ENCODE assay signal across 8 cellular contexts in genomic region chr3:126355251-126355650, GRCh38. TPM values are rescaled to one million over a fixed set of nuclear protein-coding genes. Genes with fewer than 3 reads are reported as not detected.
DNase-seq lines count a peak whose midpoint lies in the region; ATAC-seq and TF ChIP-seq lines count a peak whose summit lies in the region.

No MANE protein-coding gene starts in this region.

- H3K4me1 ChIP-seq in GM23338 (ENCODE audit: insufficient read depth) (peaks cover 16% of the 10 kb centered on the region), hepatocyte (ENCODE audit: insufficient read depth) (peaks cover 17% of the 10 kb centered on the region), gastrocnemius medialis (peaks cover 57 to 70% of the 10 kb centered on the region in 2 donors)

- TF ChIP-seq CTCF in GM23338 (conservative IDR thresholded peaks at IDR 0.05; ENCODE audit: low read depth in 2 of 2): no peak
- TF ChIP-seq CTCF in hepatocyte (IDR thresholded peaks at IDR 0.05; ENCODE audit: poor library complexity): no peak
- no peak for TF ChIP-seq CTCF in gastrocnemius medialis (IDR thresholded peaks at IDR 0.05 in 4 of 5, conservative IDR thresholded peaks at IDR 0.05 in 1 of 5)

- H3K4me2 ChIP-seq in GM23338 (peak overlapping the region; percentile 88), hepatocyte (peak overlapping the region; percentile 94)

- peaks cover 21% of the 10 kb centered on the region for H3K27me3 ChIP-seq in GM23338 (ENCODE audit: insufficient read depth)
- peaks cover 23% of the 10 kb centered on the region for H3K27me3 ChIP-seq in hepatocyte
- no peaks in the 10 kb centered on the region for H3K27me3 ChIP-seq in gastrocnemius medialis

- H3K4me3 ChIP-seq in GM23338 (peak overlapping the region; percentile 69), hepatocyte (no peak overlapping the region), gastrocnemius medialis (peak overlapping the region; percentile 61 to 83 (median 72))

- ATAC-seq in GM23338: peak; percentile 3
- no peak for ATAC-seq in T-helper 17 cell
- ATAC-seq in gastrocnemius medialis: no peak
- ATAC-seq in HG03432 (IDR thresholded peaks at IDR 0.05; ENCODE audit: unreplicated experiment): no peak
- ATAC-seq in HG02885 (IDR thresholded peaks at IDR 0.05; ENCODE audit: poor library complexity, unreplicated experiment): no peak
- no peak for ATAC-seq in GM19395 (IDR thresholded peaks at IDR 0.05; ENCODE audit: unreplicated experiment)

- H3F3A ChIP-seq in GM23338 (replicated peaks; ENCODE audit: low read depth): peaks cover 5% of the 10 kb centered on the region; the same call in 1 of the 2 replicates

- intact Hi-C loops in gastrocnemius medialis (cut with DNase I; ENCODE audit: low total_unique reads): loop anchor here (5.0 kb wide), 2 partner anchors 273 to 438 kb away; partner anchors contain the start of gene SLC41A3

- H3K36me3 ChIP-seq in GM23338 (ENCODE audit: insufficient read depth) (no peaks in the 10 kb centered on the region; the same call in 1 of the 2 replicates), hepatocyte (replicated peaks; ENCODE audit: insufficient read depth, low read depth) (no peaks in the 10 kb centered on the region), gastrocnemius medialis (peaks cover 0 to 19% of the 10 kb centered on the region in 2 donors)

- H3K27ac ChIP-seq in GM23338 (ENCODE audit: low read depth): peak overlapping the region; percentile 80
- peak overlapping the region; percentile 82 for H3K27ac ChIP-seq in hepatocyte
- H3K27ac ChIP-seq in gastrocnemius medialis: peak overlapping the region; percentile 91 to 99 (median 98)

- H3K27me3 Mint-ChIP-seq in GM23338 (ENCODE audit: insufficient read depth, low read depth, poor library complexity) (peaks cover 24% of the 10 kb centered on the region), T-helper 17 cell (peaks cover 40% of the 10 kb centered on the region)

- WGBS in hepatocyte (ENCODE audit: low lambda C conversion rate, missing lambda C conversion rate): 64% methylated on average over 3 of the region's 3 CpGs

- H3K4me1 Mint-ChIP-seq in GM23338 (peaks cover 18% of the 10 kb centered on the region), T-helper 17 cell (peaks cover 8% of the 10 kb centered on the region)

- no peaks in the 10 kb centered on the region for H3K9me3 Mint-ChIP-seq in GM23338

- H4K20me1 ChIP-seq in GM23338 (replicated peaks; ENCODE audit: insufficient read depth) (no peaks in the 10 kb centered on the region), hepatocyte (ENCODE audit: insufficient read depth, poor library complexity, severe bottlenecking) (peaks cover 3% of the 10 kb centered on the region)

- H3K9me3 ChIP-seq in T-helper 17 cell (ENCODE audit: control insufficient read depth, low read length, poor library complexity, severe bottlenecking) (no peaks in the 10 kb centered on the region), hepatocyte (ENCODE audit: low read depth) (no peaks in the 10 kb centered on the region), gastrocnemius medialis (no peaks in the 10 kb centered on the region)

- no peaks in the 10 kb centered on the region for H3K9me2 ChIP-seq in GM23338 (ENCODE audit: insufficient read depth)
- H3K9me2 ChIP-seq in hepatocyte (replicated peaks; ENCODE audit: insufficient read depth): no peaks in the 10 kb centered on the region

- DNase-seq in GM23338 (ENCODE audit: low spot score) (no peak), T-helper 17 cell (no peak), hepatocyte (ENCODE audit: low spot score) (no peak), gastrocnemius medialis (peak in 1 of 2 donors; percentile 33), HPDE6-E6E7 (ENCODE audit: extremely low spot score) (no peak)

- TF ChIP-seq POLR2A in gastrocnemius medialis (IDR thresholded peaks at IDR 0.05): no peak

- no peak overlapping the region for H2AFZ ChIP-seq in GM23338
- H2AFZ ChIP-seq in hepatocyte: no peak overlapping the region

- H3K79me2 ChIP-seq in GM23338 (replicated peaks; ENCODE audit: insufficient read depth) (no peaks in the 10 kb centered on the region), hepatocyte (peaks cover 3% of the 10 kb centered on the region)

- H3K4me3 Mint-ChIP-seq in GM23338 (peak overlapping the region; percentile 95), T-helper 17 cell (peak overlapping the region; percentile 82)

- peak overlapping the region; percentile 61 for H3K27ac Mint-ChIP-seq in GM23338
- no peak overlapping the region for H3K27ac Mint-ChIP-seq in T-helper 17 cell

- in situ Hi-C loops in gastrocnemius medialis (cut with MboI; ENCODE audit: low sequenced_read_pairs in 4 of 4): no loop called here

- H3K36me3 Mint-ChIP-seq in GM23338 (ENCODE audit: low read depth) (peaks cover 16% of the 10 kb centered on the region), T-helper 17 cell (ENCODE audit: low read depth) (peaks cover 8% of the 10 kb centered on the region)

TF ChIP-seq in GM23338, 12 proteins besides CTCF, POLR2A, EP300 and RAD21 (continues in another document):
- no peak for TF ChIP-seq ETS1 (IDR thresholded peaks at IDR 0.05)
- TF ChIP-seq NANOG (IDR thresholded peaks at IDR 0.05; ENCODE audit: borderline replicate concordance): no peak
- TF ChIP-seq CREB1 (CRISPR knock-in tag; IDR thresholded peaks at IDR 0.05; ENCODE audit: low read depth): no peak
- no peak for TF ChIP-seq JUNB (IDR thresholded peaks at IDR 0.05; ENCODE audit: unreplicated experiment)
- no peak for TF ChIP-seq ZNF331 (CRISPR knock-in tag; IDR thresholded peaks at IDR 0.05; ENCODE audit: low read depth)
- TF ChIP-seq EZH2 (IDR thresholded peaks at IDR 0.05; ENCODE audit: low read depth, unreplicated experiment): no peak
- TF ChIP-seq POLR2AphosphoS5 (IDR thresholded peaks at IDR 0.05; ENCODE audit: low read depth): no peak
- TF ChIP-seq STAT1 (IDR thresholded peaks at IDR 0.05; ENCODE audit: unreplicated experiment): no peak
- TF ChIP-seq REST (IDR thresholded peaks at IDR 0.05; ENCODE audit: unreplicated experiment): no peak
- no peak for TF ChIP-seq ZNF114 (CRISPR knock-in tag; IDR thresholded peaks at IDR 0.05)
- TF ChIP-seq EZH2phosphoT487 (IDR thresholded peaks at IDR 0.05; ENCODE audit: unreplicated experiment): no peak

RNA-seq across cellular contexts. Expression of gene KLF15, which starts 2.0 kb away (rescaled TPM):
- 14.0 and 19.8 TPM in 2 replicates for total RNA-seq in GM23338 (2014; rRNA removed; shearing (Covaris generic))
- polyA plus RNA-seq in GM23338 (2016; fragmentation: Nextera tagmentation; extraction: Ambion mirVana): 3.3 and 3.5 TPM in 2 replicates
- total RNA-seq in T-helper 17 cell: under 1 TPM in 1 of 2 donors, not detected in 1; 0.39 TPM
- 16.7 and 19.9 TPM in 2 replicates for total RNA-seq in hepatocyte
- polyA plus RNA-seq in hepatocyte: 1.8 TPM in 2 replicates
- total RNA-seq in gastrocnemius medialis: 100 to 1,000 TPM in 2 of 4 donors, 10 to 100 TPM in 2; 75.1 to 157 (median 106) TPM

RNA-seq across cellular contexts. Expression of gene CFAP100, which starts 39.5 kb away (rescaled TPM):
- 0.07 TPM in 1 of 2 replicates, not detected in the other for total RNA-seq in GM23338 (2014; rRNA removed; shearing (Covaris generic))
- polyA plus RNA-seq in GM23338 (2016; fragmentation: Nextera tagmentation; extraction: Ambion mirVana) (not detected in 2 replicates), hepatocyte (not detected in 2 replicates)
- total RNA-seq in T-helper 17 cell (not detected), hepatocyte (not detected in 2 replicates), gastrocnemius medialis (not detected)

Comparison
In these comparisons a context has a peak if more than half of its experiments do, and no peak if none do; other contexts are left out.
1. RNA of gene KLF15, which starts 2.0 kb away (total RNA-seq): 75.1 to 157 TPM in gastrocnemius medialis, 14.0 to 19.8 TPM in GM23338 and 16.7 to 19.9 TPM in hepatocyte; 0.39 TPM in T-helper 17 cell; every median in the first group is over 10 times any median in the second.
2. Peak in every context shown above with its lines, with median percentiles within 50 percentile points of each other: H3K27ac ChIP-seq.